In the genomic region with DNA sequence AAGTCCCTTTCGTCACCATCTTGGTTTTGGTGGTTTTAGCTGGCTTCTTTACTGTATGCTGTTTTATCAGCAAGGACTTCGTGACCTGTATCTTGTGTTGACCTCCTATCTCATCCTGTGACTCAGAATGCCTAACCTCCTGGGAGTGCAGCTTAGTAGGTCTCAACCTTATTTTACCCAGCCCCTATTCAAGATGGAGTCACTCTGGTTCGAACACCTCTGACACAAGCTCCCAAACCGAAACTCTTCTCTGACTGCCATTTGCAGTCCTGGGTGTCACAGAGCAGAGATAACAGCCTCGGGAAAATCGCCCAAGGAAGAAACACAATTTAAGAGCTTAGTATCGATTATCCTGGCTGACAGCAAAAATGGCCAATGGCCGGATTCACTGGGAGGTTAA, we compare ENCODE assay signal across 1 cellular context.
TF ChIP-seq lines count a peak whose summit lies in the region.

No MANE protein-coding gene starts in this region.

TF ChIP-seq in K562, 482 proteins besides CTCF, POLR2A, EP300 and RAD21 (continued from another document):
- TF ChIP-seq, protein P1, sequence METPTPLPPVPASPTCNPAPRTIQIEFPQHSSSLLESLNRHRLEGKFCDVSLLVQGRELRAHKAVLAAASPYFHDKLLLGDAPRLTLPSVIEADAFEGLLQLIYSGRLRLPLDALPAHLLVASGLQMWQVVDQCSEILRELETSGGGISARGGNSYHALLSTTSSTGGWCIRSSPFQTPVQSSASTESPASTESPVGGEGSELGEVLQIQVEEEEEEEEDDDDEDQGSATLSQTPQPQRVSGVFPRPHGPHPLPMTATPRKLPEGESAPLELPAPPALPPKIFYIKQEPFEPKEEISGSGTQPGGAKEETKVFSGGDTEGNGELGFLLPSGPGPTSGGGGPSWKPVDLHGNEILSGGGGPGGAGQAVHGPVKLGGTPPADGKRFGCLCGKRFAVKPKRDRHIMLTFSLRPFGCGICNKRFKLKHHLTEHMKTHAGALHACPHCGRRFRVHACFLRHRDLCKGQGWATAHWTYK (CRISPR knock-in tag; IDR thresholded peaks at IDR 0.05): no peak
- TF ChIP-seq ZNF175 (CRISPR knock-in tag; IDR thresholded peaks at IDR 0.05; ENCODE audit: low read depth) (peak; percentile 75; the same call in 1 of the 2 replicates), RB1 (IDR thresholded peaks at IDR 0.05; ENCODE audit: low read depth) (no peak), ZNF316 (IDR thresholded peaks at IDR 0.05) (no peak), RUNX1 (IDR thresholded peaks at IDR 0.05; ENCODE audit: low read depth) (no peak), GTF2F1 (IDR thresholded peaks at IDR 0.05; ENCODE audit: low read depth, low read length) (no peak), MTA1 (IDR thresholded peaks at IDR 0.05; ENCODE audit: borderline replicate concordance) (no peak), CHD2 (IDR thresholded peaks at IDR 0.05; ENCODE audit: low read depth, low read length) (no peak), POLR2G (IDR thresholded peaks at IDR 0.05; ENCODE audit: low read depth, low read length) (no peak), TAF15 (IDR thresholded peaks at IDR 0.05; ENCODE audit: low read depth, low read length) (no peak), NR4A1 (CRISPR knock-in tag; IDR thresholded peaks at IDR 0.05) (no peak), NR4A1 (tag; IDR thresholded peaks at IDR 0.05) (peak; percentile 88), U2AF1 (optimal IDR thresholded peaks at IDR 0.05; ENCODE audit: low read depth, low read length) (no peak)
- TF ChIP-seq, protein P2, sequence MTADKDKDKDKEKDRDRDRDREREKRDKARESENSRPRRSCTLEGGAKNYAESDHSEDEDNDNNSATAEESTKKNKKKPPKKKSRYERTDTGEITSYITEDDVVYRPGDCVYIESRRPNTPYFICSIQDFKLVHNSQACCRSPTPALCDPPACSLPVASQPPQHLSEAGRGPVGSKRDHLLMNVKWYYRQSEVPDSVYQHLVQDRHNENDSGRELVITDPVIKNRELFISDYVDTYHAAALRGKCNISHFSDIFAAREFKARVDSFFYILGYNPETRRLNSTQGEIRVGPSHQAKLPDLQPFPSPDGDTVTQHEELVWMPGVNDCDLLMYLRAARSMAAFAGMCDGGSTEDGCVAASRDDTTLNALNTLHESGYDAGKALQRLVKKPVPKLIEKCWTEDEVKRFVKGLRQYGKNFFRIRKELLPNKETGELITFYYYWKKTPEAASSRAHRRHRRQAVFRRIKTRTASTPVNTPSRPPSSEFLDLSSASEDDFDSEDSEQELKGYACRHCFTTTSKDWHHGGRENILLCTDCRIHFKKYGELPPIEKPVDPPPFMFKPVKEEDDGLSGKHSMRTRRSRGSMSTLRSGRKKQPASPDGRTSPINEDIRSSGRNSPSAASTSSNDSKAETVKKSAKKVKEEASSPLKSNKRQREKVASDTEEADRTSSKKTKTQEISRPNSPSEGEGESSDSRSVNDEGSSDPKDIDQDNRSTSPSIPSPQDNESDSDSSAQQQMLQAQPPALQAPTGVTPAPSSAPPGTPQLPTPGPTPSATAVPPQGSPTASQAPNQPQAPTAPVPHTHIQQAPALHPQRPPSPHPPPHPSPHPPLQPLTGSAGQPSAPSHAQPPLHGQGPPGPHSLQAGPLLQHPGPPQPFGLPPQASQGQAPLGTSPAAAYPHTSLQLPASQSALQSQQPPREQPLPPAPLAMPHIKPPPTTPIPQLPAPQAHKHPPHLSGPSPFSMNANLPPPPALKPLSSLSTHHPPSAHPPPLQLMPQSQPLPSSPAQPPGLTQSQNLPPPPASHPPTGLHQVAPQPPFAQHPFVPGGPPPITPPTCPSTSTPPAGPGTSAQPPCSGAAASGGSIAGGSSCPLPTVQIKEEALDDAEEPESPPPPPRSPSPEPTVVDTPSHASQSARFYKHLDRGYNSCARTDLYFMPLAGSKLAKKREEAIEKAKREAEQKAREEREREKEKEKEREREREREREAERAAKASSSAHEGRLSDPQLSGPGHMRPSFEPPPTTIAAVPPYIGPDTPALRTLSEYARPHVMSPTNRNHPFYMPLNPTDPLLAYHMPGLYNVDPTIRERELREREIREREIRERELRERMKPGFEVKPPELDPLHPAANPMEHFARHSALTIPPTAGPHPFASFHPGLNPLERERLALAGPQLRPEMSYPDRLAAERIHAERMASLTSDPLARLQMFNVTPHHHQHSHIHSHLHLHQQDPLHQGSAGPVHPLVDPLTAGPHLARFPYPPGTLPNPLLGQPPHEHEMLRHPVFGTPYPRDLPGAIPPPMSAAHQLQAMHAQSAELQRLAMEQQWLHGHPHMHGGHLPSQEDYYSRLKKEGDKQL (CRISPR knock-in tag; IDR thresholded peaks at IDR 0.05; ENCODE audit: borderline replicate concordance): no peak
- TF ChIP-seq, protein P3, sequence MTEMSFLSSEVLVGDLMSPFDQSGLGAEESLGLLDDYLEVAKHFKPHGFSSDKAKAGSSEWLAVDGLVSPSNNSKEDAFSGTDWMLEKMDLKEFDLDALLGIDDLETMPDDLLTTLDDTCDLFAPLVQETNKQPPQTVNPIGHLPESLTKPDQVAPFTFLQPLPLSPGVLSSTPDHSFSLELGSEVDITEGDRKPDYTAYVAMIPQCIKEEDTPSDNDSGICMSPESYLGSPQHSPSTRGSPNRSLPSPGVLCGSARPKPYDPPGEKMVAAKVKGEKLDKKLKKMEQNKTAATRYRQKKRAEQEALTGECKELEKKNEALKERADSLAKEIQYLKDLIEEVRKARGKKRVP (CRISPR knock-in tag; IDR thresholded peaks at IDR 0.05): no peak
